Comparison of ENCODE assay signal across 9 cellular contexts in genomic region chr5:1502046-1502736, GRCh38. TPM values are rescaled to one million over a fixed set of nuclear protein-coding genes. Genes with fewer than 3 reads are reported as not detected.
DNase-seq lines count a peak whose midpoint lies in the region; ATAC-seq and TF ChIP-seq lines count a peak whose summit lies in the region.
"Had no signal": no experiment of that assay in that cellular context is flagged by ENCODE, and none has a peak within 500 bp of the region (broad histone marks: within the 10 kb centered on the region; RNA-seq: fewer than 3 reads in every experiment).

No MANE protein-coding gene starts in this region.

- no peak overlapping the region for H2BK15ac ChIP-seq in mesendoderm (replicated peaks; ENCODE audit: low read depth)

- H3K79me1 ChIP-seq in mesendoderm (ENCODE audit: low read length), result peaks cover 31% of the 10 kb centered on the region

- H3K4me2 ChIP-seq in DOHH2 (ENCODE audit: low read length) (peak overlapping the region; percentile 29), mesendoderm (ENCODE audit: low read length) (no peak overlapping the region)

- H3K4me1 Mint-ChIP-seq in activated T-helper 17 cell treated with anti-CD3 and anti-CD28 coated beads, Interleukin-2, amount 50 U/mL, for 72 hours, result peaks cover 17% of the 10 kb centered on the region

- DNase-seq in mesendoderm (peak; percentile 63), BE2C (no peak), HCEC 1CT (no peak), HuH-7.5 (ENCODE audit: low spot score) (no peak)

- no peak overlapping the region for H3K4me3 Mint-ChIP-seq in activated T-helper 17 cell treated with anti-CD3 and anti-CD28 coated beads, Interleukin-2, amount 50 U/mL, for 72 hours

- H3K23ac ChIP-seq in mesendoderm (ENCODE audit: low read length), result no peak overlapping the region

- no peaks in the 10 kb centered on the region for H3K27me3 Mint-ChIP-seq in activated T-helper 17 cell treated with anti-CD3 and anti-CD28 coated beads, Interleukin-2, amount 50 U/mL, for 72 hours

- peaks cover 16% of the 10 kb centered on the region for H3F3A ChIP-seq in DOHH2 (ENCODE audit: control insufficient read depth, insufficient read depth)

- no peak overlapping the region for H4K8ac ChIP-seq in mesendoderm (ENCODE audit: low read depth, low read length)

- H3K27me3 ChIP-seq in DOHH2 (ENCODE audit: control insufficient read depth, low read length) (no peaks in the 10 kb centered on the region), mesendoderm (ENCODE audit: insufficient read depth, low read length, poor library complexity) (no peaks in the 10 kb centered on the region), BE2C (no peaks in the 10 kb centered on the region)

- no peak overlapping the region for H3K4ac ChIP-seq in mesendoderm (ENCODE audit: low read depth, low read length)

- H3K9ac ChIP-seq in mesendoderm (ENCODE audit: low read length), result no peak overlapping the region

- peak; percentile 63 for ATAC-seq in activated T-helper 17 cell treated with anti-CD3 and anti-CD28 coated beads, Interleukin-2, amount 50 U/mL, for 72 hours (replicated peaks)
- ATAC-seq in HG02870 (IDR thresholded peaks at IDR 0.05; ENCODE audit: unreplicated experiment), result no peak

- TF ChIP-seq CTCF in DOHH2 (IDR thresholded peaks at IDR 0.05; ENCODE audit: low read depth, low read length, poor library complexity, severe bottlenecking) (no peak), HEK293 (tag by site-specific recombination; IDR thresholded peaks at IDR 0.05) (no peak), BE2C (IDR thresholded peaks at IDR 0.05; ENCODE audit: low read depth, low read length) (no peak)

- WGBS in mesendoderm (ENCODE audit: extremely low coverage, insufficient coverage, low lambda C conversion rate), result no CpG with 5 or more reads among the region's 23 CpGs

- H2BK5ac ChIP-seq in mesendoderm (ENCODE audit: low read length), result no peak overlapping the region

- H4K20me1 ChIP-seq in DOHH2 (ENCODE audit: control insufficient read depth, insufficient read depth, low read depth, low read length), result peaks cover 14% of the 10 kb centered on the region

- no peak overlapping the region for H3K27ac Mint-ChIP-seq in activated T-helper 17 cell treated with anti-CD3 and anti-CD28 coated beads, Interleukin-2, amount 50 U/mL, for 72 hours

- no peak overlapping the region for H2AK5ac ChIP-seq in mesendoderm (ENCODE audit: low read length)

- no peaks in the 10 kb centered on the region for H3K9me3 Mint-ChIP-seq in activated T-helper 17 cell treated with anti-CD3 and anti-CD28 coated beads, Interleukin-2, amount 50 U/mL, for 72 hours

- CTCF ChIA-PET in HEK293 (lab: Yijun Ruan, JAX), result interaction anchor here (0.9 to 1.0 kb wide), 2 partner anchors 24 to 155 kb away, joined by 3 to 4 read pairs; no protein-coding TSS in a partner anchor

- no peak overlapping the region for H3K18ac ChIP-seq in mesendoderm (ENCODE audit: low read length)

- no peak overlapping the region for H3K56ac ChIP-seq in mesendoderm (ENCODE audit: low read length)

- POLR2A ChIA-PET in HEK293 (lab: Yijun Ruan, JAX), result interaction anchor here (0.7 to 1.2 kb wide), 2 partner anchors 22 to 158 kb away, joined by 3 to 7 read pairs; partner anchors contain the start of genes CLPTM1L and LPCAT1

- no peaks in the 10 kb centered on the region for H3K9me2 ChIP-seq in DOHH2 (replicated peaks; ENCODE audit: control insufficient read depth, low read length)

- H3K9me3 ChIP-seq in DOHH2 (ENCODE audit: control insufficient read depth, insufficient read depth, low read length) (no peaks in the 10 kb centered on the region), HEK293 (ENCODE audit: control insufficient read depth, insufficient read depth, low read depth, low read length) (no peaks in the 10 kb centered on the region), BE2C (no peaks in the 10 kb centered on the region)

- H4K5ac ChIP-seq in mesendoderm (ENCODE audit: low read length), result no peak overlapping the region

- 0 out of 2 replicates have a peak overlapping the region, but pooled peaks have one; percentile 90 for H3K27ac ChIP-seq in DOHH2 (ENCODE audit: low read depth, low read length)
- H3K27ac ChIP-seq in HEK293 (ENCODE audit: extremely low read depth, low read depth, low read length), result no peak overlapping the region
- H3K27ac ChIP-seq in mesendoderm (ENCODE audit: low read depth, low read length), result no peak overlapping the region

- H3K4me3 ChIP-seq in DOHH2 (ENCODE audit: low read length) (no peak overlapping the region), HEK293 (ENCODE audit: low read depth, low read length) (no peak overlapping the region), mesendoderm (ENCODE audit: low read length) (no peak overlapping the region), BE2C (ENCODE audit: low read depth, low read length) (no peak overlapping the region)

- no peak overlapping the region for H2BK120ac ChIP-seq in mesendoderm (ENCODE audit: low read depth, low read length)

- H3K79me2 ChIP-seq in DOHH2 (ENCODE audit: control insufficient read depth, low read length), result peaks cover 89% of the 10 kb centered on the region
- peaks cover 70% of the 10 kb centered on the region for H3K79me2 ChIP-seq in mesendoderm (ENCODE audit: control insufficient read depth, insufficient read depth, low read length)

- H3K4me1 ChIP-seq in DOHH2 (ENCODE audit: control insufficient read depth, low read length) (peaks cover 76% of the 10 kb centered on the region), HEK293 (ENCODE audit: control insufficient read depth, insufficient read depth, low read length) (no peaks in the 10 kb centered on the region), mesendoderm (ENCODE audit: control insufficient read depth, low read depth, low read length) (peaks cover 4% of the 10 kb centered on the region), BE2C (no peaks in the 10 kb centered on the region)

- H3K36me3 ChIP-seq in DOHH2 (ENCODE audit: control insufficient read depth, low read length), result peaks cover 55% of the 10 kb centered on the region
- peaks cover 4 to 43% of the 10 kb centered on the region in 2 experiments; a peak in 2 of 3 replicates for H3K36me3 ChIP-seq in HEK293 (ENCODE audit: control insufficient read depth in 2 of 2, insufficient read depth in 1 of 2, low read length in 2 of 2)
- H3K36me3 ChIP-seq in mesendoderm (ENCODE audit: control insufficient read depth, insufficient read depth, low read length), result peaks cover 3% of the 10 kb centered on the region
- peaks cover 14% of the 10 kb centered on the region for H3K36me3 ChIP-seq in BE2C

- H3K36me3 Mint-ChIP-seq in activated T-helper 17 cell treated with anti-CD3 and anti-CD28 coated beads, Interleukin-2, amount 50 U/mL, for 72 hours (ENCODE audit: low read depth), result peaks cover 22% of the 10 kb centered on the region

TF ChIP-seq in HEK293, 187 proteins besides CTCF, POLR2A, EP300 and RAD21:
- TF ChIP-seq SP7 (tag by site-specific recombination; IDR thresholded peaks at IDR 0.05) (no peak), KLF10 (tag by site-specific recombination; IDR thresholded peaks at IDR 0.05) (peak; percentile 84), SP2 (tag by site-specific recombination; IDR thresholded peaks at IDR 0.05) (peak; percentile 10; the same call in 1 of the 2 replicates), ZIC2 (tag by site-specific recombination; IDR thresholded peaks at IDR 0.05) (peak; percentile 52; the same call in 1 of the 2 replicates), KLF7 (tag by site-specific recombination; IDR thresholded peaks at IDR 0.05; ENCODE audit: borderline replicate concordance) (no peak), GLIS2 (tag by site-specific recombination; IDR thresholded peaks at IDR 0.05) (0 out of 2 replicates have a peak, but pooled peaks have one; percentile 22), SETDB1 (IDR thresholded peaks at IDR 0.05; ENCODE audit: insufficient read length, low read length) (no peak), ZNF248 (tag by site-specific recombination; IDR thresholded peaks at IDR 0.05) (no peak), ZNF23 (tag by site-specific recombination; IDR thresholded peaks at IDR 0.05; ENCODE audit: borderline replicate concordance) (no peak), ZNF354C (tag by site-specific recombination; IDR thresholded peaks at IDR 0.05; ENCODE audit: borderline replicate concordance, low read depth) (no peak), ZNF76 (tag by site-specific recombination; IDR thresholded peaks at IDR 0.05; ENCODE audit: borderline replicate concordance, low read depth) (no peak), KLF9 (tag by site-specific recombination; IDR thresholded peaks at IDR 0.05; ENCODE audit: low read depth) (peak; percentile 73), KLF1 (tag by site-specific recombination; IDR thresholded peaks at IDR 0.05) (peak; percentile 70)

RNA-seq across cellular contexts. Expression of gene LPCAT1, which starts 21.6 kb away (rescaled TPM):
- 10 to 100 TPM; 38.5 to 62.7 TPM for total RNA-seq in activated T-helper 17 cell treated with anti-CD3 and anti-CD28 coated beads, Interleukin-2, amount 50 U/mL, for 72 hours
- 135 TPM for polyA plus RNA-seq in mesendoderm (2013, experiment 1 of 2)
- 132 TPM for polyA plus RNA-seq in mesendoderm (2013, experiment 2 of 2)
- 28.2 TPM for polyA plus RNA-seq in BE2C (2012; ENCODE audit: insufficient read depth, insufficient read length, low read depth)

RNA-seq across cellular contexts. Expression of gene SLC6A3, which starts 57.0 kb away (rescaled TPM):
- not detected for total RNA-seq in activated T-helper 17 cell treated with anti-CD3 and anti-CD28 coated beads, Interleukin-2, amount 50 U/mL, for 72 hours
- polyA plus RNA-seq in mesendoderm (2013, experiment 1 of 2), result 0.15 TPM
- polyA plus RNA-seq in mesendoderm (2013, experiment 2 of 2), result 0.11 TPM
- polyA plus RNA-seq in BE2C (2012; ENCODE audit: insufficient read depth, insufficient read length, low read depth), result 1.2 TPM
- total RNA-seq: mononuclear cell had no signal
